In the genomic region with DNA sequence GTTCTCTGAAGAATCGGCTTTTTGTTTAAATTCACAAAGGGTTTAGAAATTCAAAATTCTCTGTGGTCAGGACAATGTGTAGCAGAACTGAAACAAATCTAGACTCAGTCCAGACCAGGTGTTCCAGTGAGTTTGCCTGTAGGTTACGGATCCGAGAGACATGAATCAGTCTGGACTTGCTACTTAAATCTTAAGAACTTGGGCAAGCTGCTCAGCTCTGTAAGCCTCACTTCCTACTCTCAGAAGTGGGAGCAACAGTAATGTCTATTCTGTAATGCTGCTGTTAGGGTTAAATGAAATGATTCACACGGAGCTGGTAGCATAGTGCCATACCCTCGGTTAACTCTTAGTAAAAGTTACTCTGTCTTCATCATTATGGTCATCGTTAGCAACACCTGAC, we compare ENCODE assay signal across 16 cellular contexts. TPM values are rescaled to one million over a fixed set of nuclear protein-coding genes. Genes with fewer than 3 reads are reported as not detected.
DNase-seq lines count a peak whose midpoint lies in the region; ATAC-seq and TF ChIP-seq lines count a peak whose summit lies in the region.
"Had no signal": no experiment of that assay in that cellular context is flagged by ENCODE, and none has a peak within 500 bp of the region (broad histone marks: within the 10 kb centered on the region; RNA-seq: fewer than 3 reads in every experiment).

No MANE protein-coding gene starts in this region.

- DNase-seq in activated CD4-positive, alpha-beta T cell treated with anti-CD3 and anti-CD28 coated beads, Interleukin-2, amount 10 ng/mL, durations not matched to agents 7 days and 5 days = no peak
- no peak for DNase-seq in activated CD4-positive, alpha-beta T cell treated with anti-CD3 and anti-CD28 coated beads for 1 hour
- DNase-seq in GM20000 (ENCODE audit: low spot score) (peak; percentile 35), OCI-M1 (lab: John Stamatoyannopoulos, UW) (no peak)
- no peak for DNase-seq in activated CD8-positive, alpha-beta T cell treated with anti-CD3 and anti-CD28 coated beads, Interleukin-2, amount 10 ng/mL, durations not matched to agents 7 days and 5 days
- no peak for DNase-seq in naive thymus-derived CD4-positive, alpha-beta T cell
- DNase-seq: activated CD4-positive, CD25-positive, alpha-beta regulatory T cell; H9; left lung; NCI-H748 treated with DMSO at 0.1 percent for 48 hours; SW 1271 had no signal

- TF ChIP-seq CTCF in GM20000 (IDR thresholded peaks at IDR 0.05; ENCODE audit: extremely low read depth, missing control alignments) = no peak

- H3K27me3 Mint-ChIP-seq in activated CD4-positive, alpha-beta T cell treated with anti-CD3 and anti-CD28 coated beads, Interleukin-2, amount 10 ng/mL, durations not matched to agents 7 days and 5 days = no peaks in the 10 kb centered on the region
- no peaks in the 10 kb centered on the region for H3K27me3 Mint-ChIP-seq in activated CD8-positive, alpha-beta T cell treated with anti-CD3 and anti-CD28 coated beads, Interleukin-2, amount 10 ng/mL, durations not matched to agents 7 days and 5 days (ENCODE audit: low read depth)
- H3K27me3 Mint-ChIP-seq in naive thymus-derived CD4-positive, alpha-beta T cell = no peaks in the 10 kb centered on the region
- H3K27me3 Mint-ChIP-seq: brain had no signal

- no peak overlapping the region for H3K4me3 Mint-ChIP-seq in activated CD4-positive, alpha-beta T cell treated with anti-CD3 and anti-CD28 coated beads, Interleukin-2, amount 10 ng/mL, durations not matched to agents 7 days and 5 days
- peak overlapping the region; percentile 2 for H3K4me3 Mint-ChIP-seq in activated CD8-positive, alpha-beta T cell treated with anti-CD3 and anti-CD28 coated beads, Interleukin-2, amount 10 ng/mL, durations not matched to agents 7 days and 5 days
- H3K4me3 Mint-ChIP-seq in naive thymus-derived CD4-positive, alpha-beta T cell = peak overlapping the region in 9 of 10 donors; percentile 42 to 75 (median 63)
- H3K4me3 Mint-ChIP-seq: brain, H9 had no signal

- H3K4me3 ChIP-seq in naive thymus-derived CD4-positive, alpha-beta T cell (ENCODE audit: low read length) = no peak overlapping the region
- H3K4me3 ChIP-seq: left lung, skin epidermis had no signal

- ATAC-seq in activated CD8-positive, alpha-beta T cell treated with anti-CD3 and anti-CD28 coated beads, Interleukin-2, amount 10 ng/mL, durations not matched to agents 7 days and 5 days = peak; percentile 24
- ATAC-seq in naive thymus-derived CD4-positive, alpha-beta T cell = peak; percentile 9
- ATAC-seq in HG03342 (IDR thresholded peaks at IDR 0.05; ENCODE audit: unreplicated experiment) (no peak), GM21786 (IDR thresholded peaks at IDR 0.05; ENCODE audit: unreplicated experiment) (no peak)
- ATAC-seq: left lung had no signal

- CTCF ChIA-PET in activated CD4-positive, alpha-beta T cell treated with anti-CD3 and anti-CD28 coated beads, Interleukin-2, amount 10 ng/mL, durations not matched to agents 7 days and 5 days (lab: Charles Lee) = interaction anchor here (1.1 kb wide), 1 partner anchor 13 kb away, joined by 4 read pairs; no protein-coding TSS in a partner anchor
- CTCF ChIA-PET in activated CD8-positive, alpha-beta T cell treated with anti-CD3 and anti-CD28 coated beads, Interleukin-2, amount 10 ng/mL, durations not matched to agents 7 days and 5 days (lab: Charles Lee) = interaction anchor here (0.8 to 3.6 kb wide), 7 partner anchors 9 to 359 kb away, joined by 3 to 36 read pairs (median 3); no protein-coding TSS in a partner anchor
- CTCF ChIA-PET in naive thymus-derived CD4-positive, alpha-beta T cell (lab: Charles Lee) = interaction anchor here (0.6 to 2.1 kb wide), 4 partner anchors 9 to 119 kb away, joined by 3 to 10 read pairs (median 4); no protein-coding TSS in a partner anchor

- H3K27me3 ChIP-seq in naive thymus-derived CD4-positive, alpha-beta T cell (ENCODE audit: control insufficient read depth in 2 of 2, insufficient read depth in 2 of 2, low read length in 2 of 2) = no peaks in the 10 kb centered on the region
- H3K27me3 ChIP-seq: left lung had no signal

- no peaks in the 10 kb centered on the region for H3K9me3 Mint-ChIP-seq in activated CD4-positive, alpha-beta T cell treated with anti-CD3 and anti-CD28 coated beads, Interleukin-2, amount 10 ng/mL, durations not matched to agents 7 days and 5 days
- no peaks in the 10 kb centered on the region for H3K9me3 Mint-ChIP-seq in activated CD8-positive, alpha-beta T cell treated with anti-CD3 and anti-CD28 coated beads, Interleukin-2, amount 10 ng/mL, durations not matched to agents 7 days and 5 days (ENCODE audit: insufficient read depth)
- H3K9me3 Mint-ChIP-seq in naive thymus-derived CD4-positive, alpha-beta T cell = no peaks in the 10 kb centered on the region
- H3K9me3 Mint-ChIP-seq: H9 had no signal

- POLR2A ChIA-PET in activated CD4-positive, alpha-beta T cell treated with anti-CD3 and anti-CD28 coated beads, Interleukin-2, amount 10 ng/mL, durations not matched to agents 7 days and 5 days (lab: Charles Lee) = no interaction called here
- POLR2A ChIA-PET in activated CD8-positive, alpha-beta T cell treated with anti-CD3 and anti-CD28 coated beads, Interleukin-2, amount 10 ng/mL, durations not matched to agents 7 days and 5 days (lab: Charles Lee) = interaction anchor here (0.7 to 1.0 kb wide), 2 partner anchors 120 to 200 kb away, joined by 3 read pairs; no protein-coding TSS in a partner anchor
- POLR2A ChIA-PET in naive thymus-derived CD4-positive, alpha-beta T cell (lab: Charles Lee) = interaction anchor here (1.2 to 3.5 kb wide), 6 partner anchors 11 to 143 kb away, joined by 3 to 18 read pairs (median 10); no protein-coding TSS in a partner anchor

- H3K27ac Mint-ChIP-seq in activated CD4-positive, alpha-beta T cell treated with anti-CD3 and anti-CD28 coated beads, Interleukin-2, amount 10 ng/mL, durations not matched to agents 7 days and 5 days = peak overlapping the region; percentile 81
- peak overlapping the region; percentile 75 for H3K27ac Mint-ChIP-seq in activated CD8-positive, alpha-beta T cell treated with anti-CD3 and anti-CD28 coated beads, Interleukin-2, amount 10 ng/mL, durations not matched to agents 7 days and 5 days
- peak overlapping the region; percentile 68 to 88 (median 83) for H3K27ac Mint-ChIP-seq in naive thymus-derived CD4-positive, alpha-beta T cell
- H3K27ac Mint-ChIP-seq: brain had no signal

- intact Hi-C loops in naive thymus-derived CD4-positive, alpha-beta T cell (cut with micrococcal nuclease) = loop anchor here in 1 of 2 donors (2.0 to 5.0 kb wide), 3 partner anchors 192 to 355 kb away; no protein-coding TSS in a partner anchor

- H3K36me3 Mint-ChIP-seq in activated CD4-positive, alpha-beta T cell treated with anti-CD3 and anti-CD28 coated beads, Interleukin-2, amount 10 ng/mL, durations not matched to agents 7 days and 5 days (ENCODE audit: low read depth) = peaks cover 85% of the 10 kb centered on the region
- peaks cover 78% of the 10 kb centered on the region for H3K36me3 Mint-ChIP-seq in activated CD8-positive, alpha-beta T cell treated with anti-CD3 and anti-CD28 coated beads, Interleukin-2, amount 10 ng/mL, durations not matched to agents 7 days and 5 days (ENCODE audit: low read depth)
- peaks cover 18 to 67% (median 44%) of the 10 kb centered on the region in 5 donors for H3K36me3 Mint-ChIP-seq in naive thymus-derived CD4-positive, alpha-beta T cell

- H3K36me3 ChIP-seq in naive thymus-derived CD4-positive, alpha-beta T cell (ENCODE audit: control insufficient read depth in 2 of 3, insufficient read depth in 3 of 3, low read length in 3 of 3) = peaks cover 0 to 26% (median 12%) of the 10 kb centered on the region in 3 experiments

- peaks cover 50 to 87% of the 10 kb centered on the region in 2 donors for H3K4me1 ChIP-seq in naive thymus-derived CD4-positive, alpha-beta T cell (ENCODE audit: control insufficient read depth in 2 of 2, insufficient read depth in 2 of 2, low read length in 2 of 2)
- H3K4me1 ChIP-seq: parathyroid adenoma had no signal

- peaks cover 88% of the 10 kb centered on the region for H3K4me1 Mint-ChIP-seq in activated CD4-positive, alpha-beta T cell treated with anti-CD3 and anti-CD28 coated beads, Interleukin-2, amount 10 ng/mL, durations not matched to agents 7 days and 5 days
- peaks cover 83% of the 10 kb centered on the region for H3K4me1 Mint-ChIP-seq in activated CD8-positive, alpha-beta T cell treated with anti-CD3 and anti-CD28 coated beads, Interleukin-2, amount 10 ng/mL, durations not matched to agents 7 days and 5 days (ENCODE audit: low read depth)
- peaks cover 74 to 97% (median 94%) of the 10 kb centered on the region in 7 donors for H3K4me1 Mint-ChIP-seq in naive thymus-derived CD4-positive, alpha-beta T cell
- H3K4me1 Mint-ChIP-seq: brain had no signal

- H3K27ac ChIP-seq in naive thymus-derived CD4-positive, alpha-beta T cell (ENCODE audit: low read depth, low read length) = peak overlapping the region; percentile 49
- H3K27ac ChIP-seq: left lung, parathyroid adenoma had no signal

- no peaks in the 10 kb centered on the region for H3K9me3 ChIP-seq in naive thymus-derived CD4-positive, alpha-beta T cell (ENCODE audit: control insufficient read depth in 2 of 3, low read length in 3 of 3)
- H3K9me3 ChIP-seq: left lung had no signal

RNA-seq across cellular contexts. Expression of gene HECA, which starts 37.7 kb away (rescaled TPM):
- 10 to 100 TPM; 59.2 to 60.1 TPM for total RNA-seq in activated CD4-positive, alpha-beta T cell treated with anti-CD3 and anti-CD28 coated beads, Interleukin-2, amount 10 ng/mL, durations not matched to agents 7 days and 5 days
- 10 to 100 TPM; 33.9 to 34.4 TPM for total RNA-seq in activated CD8-positive, alpha-beta T cell treated with anti-CD3 and anti-CD28 coated beads, Interleukin-2, amount 10 ng/mL, durations not matched to agents 7 days and 5 days
- 100 to 1,000 TPM in 3 of 5 experiments, 10 to 100 TPM in 2; 54.1 to 145 (median 130) TPM for total RNA-seq in naive thymus-derived CD4-positive, alpha-beta T cell
- 1 to 10 TPM; 5.5 to 6.3 TPM for polyA plus RNA-seq in naive thymus-derived CD4-positive, alpha-beta T cell

Comparison
In these comparisons a context has a peak if more than half of its experiments do, and no peak if none do; other contexts are left out.
1. ATAC-seq: peak in activated CD8-positive, alpha-beta T cell treated with anti-CD3 and anti-CD28 coated beads, Interleukin-2, amount 10 ng/mL, durations not matched to agents 7 days and 5 days (single experiment) and naive thymus-derived CD4-positive, alpha-beta T cell (single experiment); none in HG03342 (single experiment) and GM21786 (single experiment).
2. Peak in every context shown above with its lines, with median percentiles within 50 percentile points of each other: H3K27ac Mint-ChIP-seq.